ENCODE assay signal across 19 cellular contexts in genomic region chr10:78176320-78177012, GRCh38.
"Had no signal": no experiment of that assay in that cellular context is flagged by ENCODE, and none has a peak within 500 bp of the region (broad histone marks: within the 10 kb centered on the region; RNA-seq: fewer than 3 reads in every experiment).

No MANE protein-coding gene starts in this region.

- FAIRE-seq: islet of Langerhans had no signal

- H3K9me3 ChIP-seq: mucosa of descending colon, sigmoid colon, stomach had no signal

- ATAC-seq: activated CD8-positive, alpha-beta T cell treated with anti-CD3 and anti-CD28 coated beads for 36 hours; mucosa of descending colon; naive thymus-derived CD4-positive, alpha-beta T cell had no signal

- H3K27me3 Mint-ChIP-seq: activated CD8-positive, alpha-beta T cell treated with anti-CD3 and anti-CD28 coated beads for 36 hours; activated naive CD8-positive, alpha-beta T cell had no signal

- H3K27ac ChIP-seq: brain microvascular endothelial cell, sigmoid colon, stomach had no signal

- H3K27ac Mint-ChIP-seq: activated B cell treated with CpG ODN at 0.5 μM for 24 hours; activated CD8-positive, alpha-beta T cell treated with anti-CD3 and anti-CD28 coated beads for 36 hours; activated naive CD8-positive, alpha-beta T cell; dendritic cell treated with granulocyte-macrophage colony-stimulating factor and Interleukin-4, amounts not matched to agents 40 ng/mL and 50 ng/mL, for 4 days; naive thymus-derived CD4-positive, alpha-beta T cell; T-helper 2 cell treated with Interferon-gamma antibody and Interleukin-4, amounts not matched to agents 5 μg/mL and 100 μg/mL, for 36 hours had no signal

- H3K9me3 Mint-ChIP-seq: activated B cell treated with CpG ODN at 0.5 μM for 24 hours; activated CD8-positive, alpha-beta T cell treated with anti-CD3 and anti-CD28 coated beads for 36 hours; dendritic cell treated with granulocyte-macrophage colony-stimulating factor and Interleukin-4, amounts not matched to agents 40 ng/mL and 50 ng/mL, for 4 days; naive thymus-derived CD4-positive, alpha-beta T cell; T-helper 2 cell treated with Interferon-gamma antibody and Interleukin-4, amounts not matched to agents 5 μg/mL and 100 μg/mL, for 36 hours had no signal

- H3K4me1 Mint-ChIP-seq: activated B cell treated with CpG ODN at 0.5 μM for 24 hours had no signal

- H3K4me3 Mint-ChIP-seq: activated B cell treated with CpG ODN at 0.5 μM for 24 hours; activated CD8-positive, alpha-beta T cell treated with anti-CD3 and anti-CD28 coated beads for 36 hours; activated naive CD8-positive, alpha-beta T cell; dendritic cell treated with granulocyte-macrophage colony-stimulating factor and Interleukin-4, amounts not matched to agents 40 ng/mL and 50 ng/mL, for 4 days; naive thymus-derived CD4-positive, alpha-beta T cell; T-helper 2 cell treated with Interferon-gamma antibody and Interleukin-4, amounts not matched to agents 5 μg/mL and 100 μg/mL, for 36 hours had no signal

- H3K4me3 ChIP-seq: mucosa of descending colon, sigmoid colon, stomach had no signal

- H3K4me1 ChIP-seq: sigmoid colon had no signal

- H3K27me3 ChIP-seq: sigmoid colon had no signal

- H3K36me3 ChIP-seq: brain microvascular endothelial cell, sigmoid colon, stomach had no signal

- DNase-seq: activated B cell treated with CpG ODN at 0.5 μM for 24 hours; activated CD4-positive, alpha-beta T cell treated with anti-CD3 and anti-CD28 coated beads for 48 hours; activated CD8-positive, alpha-beta memory T cell treated with anti-CD3 and anti-CD28 coated beads, Interleukin-2, amount 50 U/mL, for 4 hours; activated CD8-positive, alpha-beta T cell treated with anti-CD3 and anti-CD28 coated beads for 36 hours; activated gamma-delta T cell treated with Interleukin-2 at 50 U/mL for 16 hours; activated T-cell treated with anti-CD3 and anti-CD28 coated beads, Interleukin-2, amount 50 U/mL, for 48 hours; amniotic stem cell; brain microvascular endothelial cell; cerebellar nuclear complex; mammary epithelial cell; mucosa of descending colon; naive thymus-derived CD4-positive, alpha-beta T cell; sigmoid colon; stimulated activated CD4-positive, alpha-beta T cell treated with anti-CD3 and anti-CD28 coated beads, Interleukin-1b, Interleukin-23, amount 100 ng/mL, for 48 hours; stomach had no signal

- H3K36me3 Mint-ChIP-seq: activated naive CD8-positive, alpha-beta T cell; naive thymus-derived CD4-positive, alpha-beta T cell had no signal
